In genomic region chr7:190196-190595, GRCh38 we compare ENCODE assay signal across 17 cellular contexts.
"Had no signal": no experiment of that assay in that cellular context is flagged by ENCODE, and none has a peak within 500 bp of the region (broad histone marks: within the 10 kb centered on the region; RNA-seq: fewer than 3 reads in every experiment).

No MANE protein-coding gene starts in this region.

- ATAC-seq: activated CD8-positive, alpha-beta T cell treated with anti-CD3 and anti-CD28 coated beads, Interleukin-2, amount 10 ng/mL, durations not matched to agents 7 days and 5 days; activated T-cell treated with anti-CD3 and anti-CD28 coated beads, Interleukin-2, amount 50 U/mL, for 4 hours; gastrocnemius medialis; mucosa of descending colon; natural killer cell; psoas muscle; right cardiac atrium; stimulated activated naive CD8-positive, alpha-beta T cell treated with anti-CD3 and anti-CD28 coated beads, Interleukin-15, Interleukin-2, amounts not matched to agents 100 U/mL and 50 U/mL, for 24 hours had no signal

- H3K9me3 ChIP-seq: breast epithelium, gastrocnemius medialis, mucosa of descending colon, psoas muscle, transverse colon, vagina had no signal

- H3K27ac Mint-ChIP-seq: activated CD4-positive, alpha-beta T cell treated with anti-CD3 and anti-CD28 coated beads, Interleukin-2, amount 10 ng/mL, durations not matched to agents 7 days and 5 days; activated CD8-positive, alpha-beta T cell treated with anti-CD3 and anti-CD28 coated beads, Interleukin-2, amount 10 ng/mL, durations not matched to agents 7 days and 5 days; memory B cell; natural killer cell had no signal

- H3K36me3 ChIP-seq: breast epithelium, gastrocnemius medialis, transverse colon, vagina had no signal

- H3K4me3 Mint-ChIP-seq: activated CD4-positive, alpha-beta T cell treated with anti-CD3 and anti-CD28 coated beads, Interleukin-2, amount 10 ng/mL, durations not matched to agents 7 days and 5 days; activated CD8-positive, alpha-beta T cell treated with anti-CD3 and anti-CD28 coated beads, Interleukin-2, amount 10 ng/mL, durations not matched to agents 7 days and 5 days; memory B cell; natural killer cell had no signal

- H3K9me3 Mint-ChIP-seq: activated CD4-positive, alpha-beta T cell treated with anti-CD3 and anti-CD28 coated beads, Interleukin-2, amount 10 ng/mL, durations not matched to agents 7 days and 5 days; activated T-cell treated with anti-CD3 and anti-CD28 coated beads, Interleukin-2, amount 50 U/mL, for 4 hours; memory B cell; natural killer cell had no signal

- H3K4me3 ChIP-seq: gastrocnemius medialis, mucosa of descending colon, transverse colon, vagina had no signal

- H3K36me3 Mint-ChIP-seq: memory B cell, natural killer cell had no signal

- H3K27me3 ChIP-seq: breast epithelium, gastrocnemius medialis, vagina had no signal

- DNase-seq: activated CD4-positive, alpha-beta T cell treated with anti-CD3 and anti-CD28 coated beads, Interleukin-2, amount 10 ng/mL, durations not matched to agents 7 days and 5 days; activated CD8-positive, alpha-beta T cell treated with anti-CD3 and anti-CD28 coated beads, Interleukin-2, amount 10 ng/mL, durations not matched to agents 7 days and 5 days; activated naive CD4-positive, alpha-beta T cell treated with anti-CD3 and anti-CD28 coated beads, Interleukin-2, amount 50 U/mL, for 16 hours; activated T-cell treated with anti-CD3 and anti-CD28 coated beads, Interleukin-2, amount 50 U/mL, for 4 hours; aorta; gastrocnemius medialis; mucosa of descending colon; natural killer cell; psoas muscle; stimulated activated CD4-positive, alpha-beta T cell treated with anti-CD3 and anti-CD28 coated beads, Interleukin-2, amount 100 ng/mL, for 24 hours; stimulated activated naive CD8-positive, alpha-beta T cell treated with anti-CD3 and anti-CD28 coated beads, Interleukin-15, Interleukin-2, amounts not matched to agents 100 U/mL and 50 U/mL, for 24 hours; T-helper 9 cell; transverse colon had no signal
